8 cellular contexts compared by ENCODE assay signal in the genomic region with DNA sequence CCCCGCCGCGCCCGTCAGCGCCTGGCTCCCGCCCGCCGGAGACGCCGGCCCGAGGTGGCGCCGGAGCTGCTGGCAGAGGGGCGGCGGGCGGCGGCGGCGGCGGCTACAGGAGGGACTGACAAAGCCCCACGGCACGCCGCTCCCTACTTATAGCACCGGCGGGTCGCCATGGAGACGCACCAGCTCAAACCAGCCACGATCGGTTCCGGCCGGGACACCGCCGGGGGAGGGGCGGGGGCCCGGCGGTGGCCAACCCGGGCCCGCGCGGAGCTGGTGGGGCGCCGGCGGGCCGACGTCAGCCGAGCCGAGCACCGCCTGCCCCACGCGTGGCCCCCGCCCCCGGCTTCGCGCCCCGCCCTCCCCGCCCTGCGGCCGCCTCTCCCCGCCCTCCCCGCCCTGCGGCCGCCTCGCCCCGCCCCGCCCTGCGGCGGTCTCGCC. TPM values are rescaled to one million over a fixed set of nuclear protein-coding genes. Genes with fewer than 3 reads are reported as not detected.
DNase-seq lines count a peak whose midpoint lies in the region; ATAC-seq and TF ChIP-seq lines count a peak whose summit lies in the region.

A gene (minus strand): TSS at position 120 of the 438 bp plus-strand sequence. CDS start 3,295 bp downstream, outside the sequence.

- peaks cover 46% of the 10 kb centered on the region for H4K20me1 ChIP-seq in BLaER1

- peaks cover 8% of the 10 kb centered on the region for H3K9me3 ChIP-seq in BLaER1

- H3K27me3 ChIP-seq in BLaER1: no peaks in the 10 kb centered on the region

- H3K9me3 Mint-ChIP-seq in dendritic cell treated with granulocyte-macrophage colony-stimulating factor and Interleukin-4, amounts not matched to agents 40 ng/mL and 50 ng/mL, for 4 days: no peaks in the 10 kb centered on the region

- 1% methylated on average over 23 of the region's 68 CpGs; no CpG with 5 or more reads in 1 of the 2 donors for WGBS in lower leg skin, 2 donors

- peak within 1 kb of the TSS; percentile 74 for H3K4me3 Mint-ChIP-seq in dendritic cell treated with granulocyte-macrophage colony-stimulating factor and Interleukin-4, amounts not matched to agents 40 ng/mL and 50 ng/mL, for 4 days

- TF ChIP-seq POLR2A in lower leg skin (IDR thresholded peaks at IDR 0.05): peak in 1 of 2 donors; percentile 23

- peak within 1 kb of the TSS; percentile 93 for H3K9ac ChIP-seq in BLaER1

- H3K27ac Mint-ChIP-seq in dendritic cell treated with granulocyte-macrophage colony-stimulating factor and Interleukin-4, amounts not matched to agents 40 ng/mL and 50 ng/mL, for 4 days: peak within 1 kb of the TSS; percentile 78

- H3K27me3 Mint-ChIP-seq in dendritic cell treated with granulocyte-macrophage colony-stimulating factor and Interleukin-4, amounts not matched to agents 40 ng/mL and 50 ng/mL, for 4 days: no peaks in the 10 kb centered on the region

- H3K4me3 ChIP-seq in BLaER1: peak within 1 kb of the TSS; percentile 74
- peak within 1 kb of the TSS; percentile 55 for H3K4me3 ChIP-seq in lower leg skin (ENCODE audit: low read depth, poor library complexity, severe bottlenecking)

- TF ChIP-seq CTCF in lower leg skin (IDR thresholded peaks at IDR 0.05): no peak

- peaks cover 20% of the 10 kb centered on the region for H3K36me3 ChIP-seq in BLaER1

- peaks cover 18% of the 10 kb centered on the region for H3K36me3 Mint-ChIP-seq in dendritic cell treated with granulocyte-macrophage colony-stimulating factor and Interleukin-4, amounts not matched to agents 40 ng/mL and 50 ng/mL, for 4 days (ENCODE audit: low read depth)

- H3K27ac ChIP-seq in BLaER1: peak within 1 kb of the TSS; percentile 97

- ATAC-seq in GM19395 (IDR thresholded peaks at IDR 0.05; ENCODE audit: unreplicated experiment) (peak; percentile 63), HG03558 (IDR thresholded peaks at IDR 0.05; ENCODE audit: extremely low read depth, unreplicated experiment) (peak; percentile 44)

- peaks cover 33% of the 10 kb centered on the region for H3K4me1 Mint-ChIP-seq in dendritic cell treated with granulocyte-macrophage colony-stimulating factor and Interleukin-4, amounts not matched to agents 40 ng/mL and 50 ng/mL, for 4 days (ENCODE audit: low read depth)

- peaks cover 62% of the 10 kb centered on the region for H3K4me1 ChIP-seq in BLaER1

- DNase-seq in NCI-H748 (lab: John Stamatoyannopoulos, UW; ENCODE audit: unreplicated experiment) (peak; percentile 97), lower leg skin (ENCODE audit: low spot score in 2 of 2) (peak; percentile 92 to 98)
- DNase-seq in activated CD4-positive, alpha-beta T cell treated with anti-CD3 and anti-CD28 coated beads, Interleukin-2, amount 50 U/mL, for 1 hour: peak; percentile 99
- peak; percentile 97 for DNase-seq in stimulated activated CD4-positive, alpha-beta T cell treated with anti-CD3 and anti-CD28 coated beads, Interleukin-4, amount 100 ng/mL, for 48 hours (ENCODE audit: low read depth in 2 of 2)

- peak within 1 kb of the TSS; percentile 97 for H3K4me2 ChIP-seq in BLaER1

- intact Hi-C loops in dendritic cell treated with granulocyte-macrophage colony-stimulating factor and Interleukin-4, amounts not matched to agents 40 ng/mL and 50 ng/mL, for 4 days (cut with micrococcal nuclease): no loop called here
- intact Hi-C loops in lower leg skin (cut with DNase I; ENCODE audit: low total_unique reads): no loop called here

RNA-seq across cellular contexts. Expression of the gene that starts here (rescaled TPM):
- 10 to 100 TPM; 11.5 to 19.7 (median 17.8) TPM for total RNA-seq in lower leg skin

Comparison
In these comparisons a context has a peak if more than half of its experiments do, and no peak if none do; other contexts are left out.
1. Peak in every context shown above with its lines: DNase-seq, ATAC-seq, H3K4me3 ChIP-seq and H3K27ac ChIP-seq.